ENCODE assay signal across 14 cellular contexts in genomic region chr6:100446115-100446921, GRCh38. TPM values are rescaled to one million over a fixed set of nuclear protein-coding genes. Genes with fewer than 3 reads are reported as not detected.
DNase-seq lines count a peak whose midpoint lies in the region; ATAC-seq, FAIRE-seq and TF ChIP-seq lines count a peak whose summit lies in the region.
"Had no signal": no experiment of that assay in that cellular context is flagged by ENCODE, and none has a peak within 500 bp of the region (broad histone marks: within the 10 kb centered on the region; RNA-seq: fewer than 3 reads in every experiment).

No MANE protein-coding gene starts in this region.

- H3K4me3 Mint-ChIP-seq in GM23338 (no peak overlapping the region), astrocyte (ENCODE audit: unreplicated experiment) (no peak overlapping the region)

- H2AFZ ChIP-seq in GM23338: peak overlapping the region; percentile 78
- H2AFZ ChIP-seq in astrocyte (ENCODE audit: low read depth, low read length): no peak overlapping the region
- H2AFZ ChIP-seq in HepG2 (ENCODE audit: low read length): no peak overlapping the region

- TF ChIP-seq CTCF in GM23338 (conservative IDR thresholded peaks at IDR 0.05; ENCODE audit: low read depth in 2 of 2) (0 out of 4 replicates have a peak, but pooled peaks of 1 of the 2 experiments have one; percentile 5), astrocyte (IDR thresholded peaks at IDR 0.05; ENCODE audit: insufficient read depth, low read depth, low read length) (no peak), HepG2 (CRISPR knock-in tag; IDR thresholded peaks at IDR 0.05) (0 out of 2 replicates have a peak, but pooled peaks have one; percentile 18), A673 (conservative IDR thresholded peaks at IDR 0.05; ENCODE audit: low read depth, low read length) (no peak)

- no peaks in the 10 kb centered on the region for H3K9me2 ChIP-seq in GM23338 (ENCODE audit: insufficient read depth)

- 10% methylated on average over 12 of the region's 20 CpGs for WGBS in HepG2 (ENCODE audit: low lambda C conversion rate)

- H3K27ac ChIP-seq in GM23338 (ENCODE audit: low read depth) (no peak overlapping the region), astrocyte (ENCODE audit: low read depth, low read length) (no peak overlapping the region), HepG2 (ENCODE audit: extremely low read length, insufficient read depth, low read length) (no peak overlapping the region), A673 (ENCODE audit: low read depth, low read length, poor library complexity, severe bottlenecking) (no peak overlapping the region)
- H3K27ac ChIP-seq: neutrophil had no signal

- CTCF ChIA-PET in HepG2 (lab: Yijun Ruan, JAX; ENCODE audit: low intra/inter-chr PET ratio, low total read pairs): no interaction called here
- CTCF ChIA-PET in A673 (lab: Charles Lee): no interaction called here

- in situ Hi-C loops in HepG2 (cut with HindIII; ENCODE audit: extremely low pct_ligation_motif_present, low pct_unique_long_range_greater_than_20kb): no loop called here

- POLR2A ChIA-PET in HepG2 (lab: Yijun Ruan, JAX) (no interaction called here), A673 (lab: Charles Lee; ENCODE audit: low non-redundant PET) (no interaction called here)

- H3K4me1 ChIP-seq in GM23338 (ENCODE audit: insufficient read depth): peaks cover 10% of the 10 kb centered on the region
- H3K4me1 ChIP-seq in astrocyte (ENCODE audit: insufficient read depth, low read length): no peaks in the 10 kb centered on the region
- H3K4me1 ChIP-seq in HepG2 (ENCODE audit: insufficient read depth, low read length): no peaks in the 10 kb centered on the region
- no peaks in the 10 kb centered on the region for H3K4me1 ChIP-seq in A673 (ENCODE audit: insufficient read depth, low read length, poor library complexity, severe bottlenecking)

- H3K36me3 Mint-ChIP-seq in GM23338 (ENCODE audit: low read depth): no peaks in the 10 kb centered on the region
- no peaks in the 10 kb centered on the region for H3K36me3 Mint-ChIP-seq in astrocyte (ENCODE audit: low read depth, unreplicated experiment)

- no TSS peak for BruUV-seq in HepG2 (replicated peaks; lab: Mats Ljungman, UMichigan)
- BruUV-seq in A673 (replicated peaks; lab: Mats Ljungman, UMichigan): no TSS peak

- peak; percentile 81 for ATAC-seq in GM23338
- ATAC-seq in HepG2: peak; percentile 88
- ATAC-seq: esophagus mucosa had no signal

- peak overlapping the region; percentile 44 for H3K4me3 ChIP-seq in GM23338
- no peak overlapping the region for H3K4me3 ChIP-seq in astrocyte (ENCODE audit: insufficient read depth, low read depth, low read length)
- no peak overlapping the region for H3K4me3 ChIP-seq in HepG2 (replicated peaks in 1 of 3; ENCODE audit: insufficient read depth in 1 of 3, low read depth in 2 of 3, low read length in 3 of 3)
- H3K4me3 ChIP-seq in A673 (ENCODE audit: low read depth, low read length, poor library complexity, severe bottlenecking): no peak overlapping the region

- no peak for TF ChIP-seq RAD21 in HepG2 (CRISPR knock-in tag; IDR thresholded peaks at IDR 0.05)

- H3K9me3 ChIP-seq in astrocyte (ENCODE audit: insufficient read depth, low read depth, low read length) (peaks cover 5% of the 10 kb centered on the region), HepG2 (ENCODE audit: low read length) (no peaks in the 10 kb centered on the region), A673 (ENCODE audit: low read depth, low read length, poor library complexity, severe bottlenecking) (no peaks in the 10 kb centered on the region)
- H3K9me3 ChIP-seq: neutrophil had no signal

- H3K9ac ChIP-seq in astrocyte (ENCODE audit: low read length) (no peak overlapping the region), HepG2 (ENCODE audit: insufficient read depth, low read depth, low read length) (no peak overlapping the region)

- TF ChIP-seq POLR2A in HepG2 (IDR thresholded peaks at IDR 0.05; ENCODE audit: insufficient read depth in 1 of 2, low read depth in 2 of 2, low read length in 2 of 2): no peak

- H3K4me2 ChIP-seq in GM23338: peak overlapping the region; percentile 67
- peak overlapping the region; percentile 74 for H3K4me2 ChIP-seq in astrocyte (ENCODE audit: low read length)
- peak overlapping the region; percentile 33; the same call in 1 of the 2 replicates for H3K4me2 ChIP-seq in HepG2 (ENCODE audit: low read depth, low read length)

- no peaks in the 10 kb centered on the region for H3K36me3 ChIP-seq in GM23338 (ENCODE audit: insufficient read depth)
- no peaks in the 10 kb centered on the region for H3K36me3 ChIP-seq in astrocyte (ENCODE audit: insufficient read depth, low read length)
- H3K36me3 ChIP-seq in HepG2 (replicated peaks in 1 of 2; ENCODE audit: control insufficient read depth in 1 of 2, insufficient read depth in 2 of 2, low read length in 2 of 2): no peaks in the 10 kb centered on the region
- H3K36me3 ChIP-seq in A673 (ENCODE audit: insufficient read depth, low read length, poor library complexity, severe bottlenecking): no peaks in the 10 kb centered on the region
- H3K36me3 ChIP-seq: neutrophil had no signal

- H4K20me1 ChIP-seq in GM23338 (replicated peaks; ENCODE audit: insufficient read depth) (peaks cover 4% of the 10 kb centered on the region; the same call in 1 of the 2 replicates), astrocyte (ENCODE audit: insufficient read depth, low read length) (no peaks in the 10 kb centered on the region), HepG2 (ENCODE audit: insufficient read depth, low read length) (no peaks in the 10 kb centered on the region)

- peak; percentile 81 for DNase-seq in EL
- DNase-seq in GM23338 (ENCODE audit: low spot score): peak; percentile 65
- DNase-seq in astrocyte (ENCODE audit: low read depth): no peak
- no peak for DNase-seq in HepG2 (ENCODE audit: low spot score)
- DNase-seq in NAMALWA (ENCODE audit: low spot score): no peak
- no peak for DNase-seq in OCI-M1 (lab: John Stamatoyannopoulos, UW)
- DNase-seq in A673 (ENCODE audit: low spot score): no peak
- no peak for DNase-seq in SKM-1 treated with dmso at 0.1 percent for 144 hours (lab: John Stamatoyannopoulos, UW; ENCODE audit: unreplicated experiment)
- DNase-seq: islet precursor cell, NCI-H2081 had no signal

- H3K27ac Mint-ChIP-seq in GM23338 (no peak overlapping the region), astrocyte (ENCODE audit: unreplicated experiment) (no peak overlapping the region)

- H3K4me1 Mint-ChIP-seq in GM23338 (peaks cover 2% of the 10 kb centered on the region; the same call in 2 of the 3 replicates), astrocyte (ENCODE audit: low read depth, unreplicated experiment) (peaks cover 3% of the 10 kb centered on the region)

- H3K9me3 Mint-ChIP-seq in GM23338 (no peaks in the 10 kb centered on the region), astrocyte (ENCODE audit: unreplicated experiment) (peaks cover 5% of the 10 kb centered on the region)

- no peak for TF ChIP-seq EP300 in HepG2 (IDR thresholded peaks at IDR 0.05; ENCODE audit: low read depth in 2 of 2, low read length in 2 of 2)
- TF ChIP-seq EP300 in HepG2 (CRISPR knock-in tag; IDR thresholded peaks at IDR 0.05; ENCODE audit: borderline replicate concordance): no peak

- no peaks in the 10 kb centered on the region; the same call in 1 of the 2 replicates for H3F3A ChIP-seq in GM23338 (replicated peaks; ENCODE audit: low read depth)

- H3K79me2 ChIP-seq in GM23338 (replicated peaks; ENCODE audit: insufficient read depth): no peaks in the 10 kb centered on the region
- H3K79me2 ChIP-seq in astrocyte (ENCODE audit: insufficient read depth, low read length): no peaks in the 10 kb centered on the region
- no peaks in the 10 kb centered on the region for H3K79me2 ChIP-seq in HepG2 (ENCODE audit: insufficient read depth, low read length)

- intact Hi-C loops in HepG2 (cut with micrococcal nuclease; ENCODE audit: unreplicated experiment): no loop called here
- intact Hi-C loops in A673 (cut with micrococcal nuclease; ENCODE audit: unreplicated experiment): no loop called here

- FAIRE-seq in astrocyte (lab: Jason Lieb, UNC) (no peak), HepG2 (lab: Jason Lieb, UNC) (no peak)
- FAIRE-seq: GM18507, RCC 7860 had no signal

- peaks cover 84% of the 10 kb centered on the region for H3K27me3 ChIP-seq in GM23338 (ENCODE audit: insufficient read depth)
- peaks cover 73% of the 10 kb centered on the region for H3K27me3 ChIP-seq in astrocyte (ENCODE audit: insufficient read depth, low read length)
- H3K27me3 ChIP-seq in HepG2 (ENCODE audit: control insufficient read depth in 1 of 2, insufficient read depth in 2 of 2, low read length in 2 of 2): peaks cover 0 to 31% of the 10 kb centered on the region in 2 experiments; a peak in 2 of 5 replicates
- H3K27me3 ChIP-seq in A673 (replicated peaks; ENCODE audit: insufficient read depth, low read depth, low read length, poor library complexity): no peaks in the 10 kb centered on the region

- H3K27me3 Mint-ChIP-seq in GM23338 (ENCODE audit: insufficient read depth, low read depth, poor library complexity) (peaks cover 11% of the 10 kb centered on the region), astrocyte (ENCODE audit: low read depth, unreplicated experiment) (peaks cover 24% of the 10 kb centered on the region)

RNA-seq across cellular contexts. Expression of gene SIM1, which starts 18.4 kb away (rescaled TPM):
- total RNA-seq in GM23338 (2014; rRNA removed; shearing (Covaris generic)): 0.23 and 0.49 TPM in 2 replicates
- 0.14 and 0.42 TPM in 2 replicates for polyA plus RNA-seq in GM23338 (2016; fragmentation: Nextera tagmentation; extraction: Ambion mirVana)
- total RNA-seq in astrocyte: not detected in 2 replicates
- total RNA-seq in HepG2 (2016; rRNA removed; fragmentation: Illumina TruSeq; extraction: Trizol): not detected in 2 replicates
- total RNA-seq in HepG2 (2016; cell fraction: cytosol; rRNA removed; fragmentation: Illumina TruSeq; extraction: Trizol; ENCODE audit: low read depth): not detected in 2 replicates
- not detected in 2 replicates for total RNA-seq in HepG2 (2016; cell fraction: insoluble cytoplasmic fraction; rRNA removed; fragmentation: Illumina TruSeq; extraction: Trizol)
- total RNA-seq in HepG2 (2016; cell fraction: membrane; rRNA removed; fragmentation: Illumina TruSeq; extraction: Trizol): not detected in 2 replicates
- total RNA-seq in HepG2 (2016; cell fraction: nucleus; rRNA removed; fragmentation: Illumina TruSeq; extraction: Trizol): not detected in 2 replicates
- polyA plus RNA-seq in HepG2 (2011; rRNA removed): not detected in 2 replicates
- polyA plus RNA-seq in HepG2 (2011; cell fraction: cytosol; rRNA removed): not detected in 2 replicates
- polyA plus RNA-seq in HepG2 (2011; cell fraction: nucleus; rRNA removed): not detected in 2 replicates
- not detected in 2 replicates for polyA plus RNA-seq in HepG2 (2012)
- not detected in 2 replicates for polyA plus RNA-seq in HepG2 (2016; cell fraction: cytosol; fragmentation: Illumina TruSeq; extraction: Trizol; ENCODE audit: low read depth)
- not detected in 2 replicates for polyA plus RNA-seq in HepG2 (2016; cell fraction: insoluble cytoplasmic fraction; fragmentation: Illumina TruSeq; extraction: Trizol; ENCODE audit: low read depth)
- not detected in 2 replicates for polyA plus RNA-seq in HepG2 (2016; cell fraction: membrane; fragmentation: Illumina TruSeq; extraction: Trizol; ENCODE audit: low read depth)
- not detected in 2 replicates for polyA plus RNA-seq in HepG2 (2016; cell fraction: nucleus; fragmentation: Illumina TruSeq; extraction: Trizol; ENCODE audit: insufficient read depth, low read depth)
- polyA minus RNA-seq in HepG2 (2011; rRNA and poly(A)+ RNA removed; ENCODE audit: low replicate concordance): not detected in 2 replicates
- not detected in 2 replicates for polyA minus RNA-seq in HepG2 (2011; cell fraction: cytosol; rRNA and poly(A)+ RNA removed)
- not detected in 2 replicates for polyA minus RNA-seq in HepG2 (2011; cell fraction: nucleus; rRNA and poly(A)+ RNA removed)
- 0.17 and 0.22 TPM in 2 replicates for total RNA-seq in A673 (2021)
- total RNA-seq: esophagus mucosa had no signal

Comparison
In these comparisons a context has a peak if more than half of its experiments do, and no peak if none do; other contexts are left out.
1. DNase-seq: peak in EL (single experiment) and GM23338 (single experiment); none in astrocyte (single experiment), HepG2 (single experiment), NAMALWA (single experiment), OCI-M1 (single experiment), A673 (single experiment) and SKM-1 treated with dmso at 0.1 percent for 144 hours (single experiment).
2. Peak in every context shown above with its lines, with median percentiles within 50 percentile points of each other: H3K4me2 ChIP-seq.